ENCODE assay signal across 9 cellular contexts in genomic region chr1:63148825-63149645, GRCh38.
DNase-seq lines count a peak whose midpoint lies in the region; ATAC-seq and TF ChIP-seq lines count a peak whose summit lies in the region.
"Had no signal": no experiment of that assay in that cellular context is flagged by ENCODE, and none has a peak within 500 bp of the region (broad histone marks: within the 10 kb centered on the region; RNA-seq: fewer than 3 reads in every experiment).

No MANE protein-coding gene starts in this region.

- H3K4me3 ChIP-seq in GM12865 (ENCODE audit: low read depth, low read length) (no peak overlapping the region), sigmoid colon (no peak overlapping the region)

- no peaks in the 10 kb centered on the region for H3K36me3 ChIP-seq in sigmoid colon

- H3K4me1 ChIP-seq in sigmoid colon = no peaks in the 10 kb centered on the region

- DNase-seq in AG09319 (ENCODE audit: extremely low read depth, low read depth) (no peak), GM12865 (ENCODE audit: low read depth) (peak; percentile 48), NCI-H82 (lab: John Stamatoyannopoulos, UW) (peak; percentile 78), cerebellar cortex (ENCODE audit: low spot score) (peak; percentile 22), mesothelial cell of epicardium (ENCODE audit: low spot score in 2 of 2, unreplicated experiment in 2 of 2) (no peak), natural killer cell (no peak), sigmoid colon (no peak)

- TF ChIP-seq CTCF in AG09319 (IDR thresholded peaks at IDR 0.05; ENCODE audit: low read depth, low read length) = peak; percentile 79
- peak; percentile 67 for TF ChIP-seq CTCF in GM12865 (IDR thresholded peaks at IDR 0.05; ENCODE audit: insufficient read depth, low read depth, low read length, missing control alignments)
- peak; percentile 52 for TF ChIP-seq CTCF in mesothelial cell of epicardium (IDR thresholded peaks at IDR 0.05; ENCODE audit: unreplicated experiment)
- no peak for TF ChIP-seq CTCF in natural killer cell (IDR thresholded peaks at IDR 0.05)
- no peak for TF ChIP-seq CTCF in sigmoid colon (IDR thresholded peaks at IDR 0.05)

- H3K9me3 Mint-ChIP-seq in mesothelial cell of epicardium (no peaks in the 10 kb centered on the region), natural killer cell (peaks cover 0 to 5% of the 10 kb centered on the region in 2 donors)

- TF ChIP-seq EP300 in sigmoid colon (IDR thresholded peaks at IDR 0.05) = no peak

- peaks cover 16% of the 10 kb centered on the region for H3K4me1 Mint-ChIP-seq in mesothelial cell of epicardium
- H3K4me1 Mint-ChIP-seq in natural killer cell = no peaks in the 10 kb centered on the region
- H3K4me1 Mint-ChIP-seq: memory B cell had no signal

- TF ChIP-seq POLR2A in sigmoid colon (IDR thresholded peaks at IDR 0.05) = no peak

- WGBS in sigmoid colon, 2 donors = 22 to 23% methylated on average over 3 of the region's 3 CpGs

- H3K27me3 Mint-ChIP-seq in mesothelial cell of epicardium (ENCODE audit: low read depth) (peaks cover 48% of the 10 kb centered on the region), natural killer cell (ENCODE audit: low read depth in 2 of 2) (peaks cover 5 to 19% of the 10 kb centered on the region in 2 donors)

- no peak overlapping the region for H3K27ac ChIP-seq in sigmoid colon

- H3K36me3 Mint-ChIP-seq in mesothelial cell of epicardium = no peaks in the 10 kb centered on the region
- H3K36me3 Mint-ChIP-seq in natural killer cell = no peaks in the 10 kb centered on the region
- H3K36me3 Mint-ChIP-seq: memory B cell had no signal

- H3K27ac Mint-ChIP-seq in mesothelial cell of epicardium (no peak overlapping the region), natural killer cell (no peak overlapping the region)
- H3K27ac Mint-ChIP-seq: memory B cell had no signal

- no peaks in the 10 kb centered on the region for H3K27me3 ChIP-seq in sigmoid colon

- no peaks in the 10 kb centered on the region for H3K9me3 ChIP-seq in sigmoid colon

- intact Hi-C loops in natural killer cell (cut with micrococcal nuclease) = no loop called here
- intact Hi-C loops in sigmoid colon (cut with DNase I) = no loop called here

- H3K4me3 Mint-ChIP-seq in mesothelial cell of epicardium = no peak overlapping the region
- H3K4me3 Mint-ChIP-seq in natural killer cell = no peak overlapping the region
- H3K4me3 Mint-ChIP-seq: memory B cell had no signal

- ATAC-seq in HG02981 (IDR thresholded peaks at IDR 0.05; ENCODE audit: unreplicated experiment) = peak; percentile 78
- ATAC-seq in natural killer cell = no peak

Comparison
In these comparisons a context has a peak if more than half of its experiments do, and no peak if none do; other contexts are left out.
1. DNase-seq: peak in GM12865 (single experiment), NCI-H82 (single experiment) and cerebellar cortex (single experiment); none in AG09319 (single experiment), mesothelial cell of epicardium (0 of 2), natural killer cell (single experiment) and sigmoid colon (single experiment).
2. CTCF ChIP-seq: peak in AG09319 (single experiment), GM12865 (single experiment) and mesothelial cell of epicardium (single experiment); none in natural killer cell (single experiment) and sigmoid colon (0 of 4).